Comparison of ENCODE assay signal across 14 cellular contexts in genomic region chr17:5555254-5555653, GRCh38. TPM values are rescaled to one million over a fixed set of nuclear protein-coding genes. Genes with fewer than 3 reads are reported as not detected.
DNase-seq lines count a peak whose midpoint lies in the region; ATAC-seq and TF ChIP-seq lines count a peak whose summit lies in the region.
"Had no signal": no experiment of that assay in that cellular context is flagged by ENCODE, and none has a peak within 500 bp of the region (broad histone marks: within the 10 kb centered on the region; RNA-seq: fewer than 3 reads in every experiment).

No MANE protein-coding gene starts in this region.

- H3K27me3 ChIP-seq in fibroblast of lung (ENCODE audit: control insufficient read depth, insufficient read depth, low read length) = no peaks in the 10 kb centered on the region
- H3K27me3 ChIP-seq: gastroesophageal sphincter, neural progenitor cell had no signal

- TF ChIP-seq CTCF in fibroblast of lung (conservative IDR thresholded peaks at IDR 0.05 in 1 of 2, IDR thresholded peaks at IDR 0.05 in 1 of 2; ENCODE audit: low read depth in 1 of 2, low read length in 2 of 2) = no peak
- TF ChIP-seq CTCF in osteocyte (IDR thresholded peaks at IDR 0.05) = no peak

- H3K27me3 Mint-ChIP-seq in osteocyte (ENCODE audit: unreplicated experiment) = no peaks in the 10 kb centered on the region
- H3K27me3 Mint-ChIP-seq: activated CD8-positive, alpha-beta T cell treated with anti-CD3 and anti-CD28 coated beads for 36 hours had no signal

- no peak overlapping the region for H3K4me3 Mint-ChIP-seq in osteocyte (ENCODE audit: unreplicated experiment)
- H3K4me3 Mint-ChIP-seq: activated CD8-positive, alpha-beta T cell treated with anti-CD3 and anti-CD28 coated beads for 36 hours; neural progenitor cell; T-helper 1 cell treated with Interleukin-12 subunit alpha and Interleukin-12 subunit beta and Interleukin-4 antibody, amounts not matched to agents 30 μg/mL and 1 μg/mL, for 36 hours had no signal

- H3K9me3 ChIP-seq in fibroblast of lung (ENCODE audit: control insufficient read depth, insufficient read depth, low read depth, low read length) = no peaks in the 10 kb centered on the region
- H3K9me3 ChIP-seq: gastroesophageal sphincter had no signal

- H3K9me3 Mint-ChIP-seq in osteocyte (ENCODE audit: unreplicated experiment) = no peaks in the 10 kb centered on the region
- H3K9me3 Mint-ChIP-seq: activated CD8-positive, alpha-beta T cell treated with anti-CD3 and anti-CD28 coated beads for 36 hours; neural progenitor cell; T-helper 1 cell treated with Interleukin-12 subunit alpha and Interleukin-12 subunit beta and Interleukin-4 antibody, amounts not matched to agents 30 μg/mL and 1 μg/mL, for 36 hours had no signal

- H3K4me1 ChIP-seq in fibroblast of lung (ENCODE audit: control insufficient read depth, extremely low read depth, insufficient read depth, low read length) = peaks cover 5% of the 10 kb centered on the region
- H3K4me1 ChIP-seq: gastroesophageal sphincter, neural progenitor cell had no signal

- no peak overlapping the region for H3K27ac ChIP-seq in fibroblast of lung (ENCODE audit: insufficient read depth, low read length)
- H3K27ac ChIP-seq: gastroesophageal sphincter, neural progenitor cell had no signal

- no peaks in the 10 kb centered on the region for H3K79me2 ChIP-seq in fibroblast of lung (ENCODE audit: control insufficient read depth, insufficient read depth, low read length)

- peaks cover 5% of the 10 kb centered on the region for H3K36me3 ChIP-seq in fibroblast of lung (ENCODE audit: control insufficient read depth, insufficient read depth, low read length)
- H3K36me3 ChIP-seq: neural progenitor cell had no signal

- DNase-seq in Daoy (ENCODE audit: low read depth) (peak; percentile 45), LHCN-M2 (ENCODE audit: low read depth) (peak; percentile 43), fibroblast of lung (ENCODE audit: low read depth in 2 of 2) (peak; percentile 33 to 81), osteocyte (ENCODE audit: extremely low spot score, unreplicated experiment) (peak; percentile 77), left ventricle myocardium superior (no peak), NCI-H1694 treated with DMSO at 0.1 percent for 48 hours (lab: John Stamatoyannopoulos, UW) (no peak)
- DNase-seq: activated CD8-positive, alpha-beta T cell treated with anti-CD3 and anti-CD28 coated beads for 36 hours; activated naive CD4-positive, alpha-beta T cell treated with Interleukin-2 at 50 U/mL for 16 hours; NCI-H524 had no signal

- no peak overlapping the region for H3K27ac Mint-ChIP-seq in osteocyte (ENCODE audit: unreplicated experiment)
- H3K27ac Mint-ChIP-seq: activated CD8-positive, alpha-beta T cell treated with anti-CD3 and anti-CD28 coated beads for 36 hours; neural progenitor cell; T-helper 1 cell treated with Interleukin-12 subunit alpha and Interleukin-12 subunit beta and Interleukin-4 antibody, amounts not matched to agents 30 μg/mL and 1 μg/mL, for 36 hours had no signal

- H2AFZ ChIP-seq in fibroblast of lung (ENCODE audit: low read length) = no peak overlapping the region
- H2AFZ ChIP-seq: neural progenitor cell had no signal

- H3K36me3 Mint-ChIP-seq in osteocyte (ENCODE audit: unreplicated experiment) = no peaks in the 10 kb centered on the region
- H3K36me3 Mint-ChIP-seq: neural progenitor cell had no signal

- H3K4me2 ChIP-seq in fibroblast of lung (ENCODE audit: extremely low read depth, insufficient read depth, low read length) = no peak overlapping the region
- H3K4me2 ChIP-seq: neural progenitor cell had no signal

- no peaks in the 10 kb centered on the region for H4K20me1 ChIP-seq in fibroblast of lung (ENCODE audit: control insufficient read depth, extremely low read depth, insufficient read depth, low read length)

- ATAC-seq in left ventricle myocardium superior (no peak), GM21423 (IDR thresholded peaks at IDR 0.05; ENCODE audit: unreplicated experiment) (no peak)
- ATAC-seq: activated CD8-positive, alpha-beta T cell treated with anti-CD3 and anti-CD28 coated beads for 36 hours; gastroesophageal sphincter; GM12878 had no signal

- intact Hi-C loops in left ventricle myocardium superior (cut with micrococcal nuclease) = no loop called here

- H3K4me1 Mint-ChIP-seq in osteocyte (ENCODE audit: unreplicated experiment) = peaks cover 6% of the 10 kb centered on the region
- H3K4me1 Mint-ChIP-seq: neural progenitor cell had no signal

- H3K4me3 ChIP-seq in fibroblast of lung (replicated peaks in 1 of 4; ENCODE audit: control extremely low read depth in 1 of 4, insufficient read depth in 1 of 4, low read depth in 3 of 4, low read length in 4 of 4) = no peak overlapping the region
- H3K4me3 ChIP-seq: gastroesophageal sphincter, GM12878, neural progenitor cell had no signal

- no peak overlapping the region for H3K9ac ChIP-seq in fibroblast of lung (ENCODE audit: insufficient read depth, low read length)
- H3K9ac ChIP-seq: neural progenitor cell had no signal

RNA-seq across cellular contexts. Expression of gene NLRP1, which starts 29.1 kb away (rescaled TPM):
- total RNA-seq in Daoy (2014; rRNA removed; shearing (Covaris generic)) = 38.9 and 41.6 TPM in 2 replicates
- total RNA-seq in LHCN-M2 (2014; rRNA removed) (33.3 and 39.0 TPM in 2 replicates), fibroblast of lung (11.8 and 22.1 TPM in 2 replicates), osteocyte (27.1 and 27.6 TPM in 2 replicates), left ventricle myocardium superior (8.4 TPM)
- 40.0 TPM for polyA plus RNA-seq in LHCN-M2 (2012)
- 23.1 and 35.1 TPM in 2 replicates for polyA plus RNA-seq in fibroblast of lung
- 35.9 and 61.2 TPM in 2 replicates for polyA plus RNA-seq in fibroblast of lung (2012)
- 31.1 and 31.2 TPM in 2 replicates for polyA minus RNA-seq in fibroblast of lung (ENCODE audit: low replicate concordance)

Comparison
In these comparisons a context has a peak if more than half of its experiments do, and no peak if none do; other contexts are left out.
1. DNase-seq: peak in Daoy (single experiment), LHCN-M2 (single experiment), fibroblast of lung (2 of 2) and osteocyte (single experiment); none in left ventricle myocardium superior (single experiment) and NCI-H1694 treated with DMSO at 0.1 percent for 48 hours (single experiment).